ENCODE assay signal across 16 cellular contexts in genomic region chr5:90645024-90645610, GRCh38.
DNase-seq lines count a peak whose midpoint lies in the region; TF ChIP-seq lines count a peak whose summit lies in the region.
"Had no signal": no experiment of that assay in that cellular context is flagged by ENCODE, and none has a peak within 500 bp of the region (broad histone marks: within the 10 kb centered on the region; RNA-seq: fewer than 3 reads in every experiment).

No MANE protein-coding gene starts in this region.

- H3K36me3 Mint-ChIP-seq in endothelial cell (ENCODE audit: low read depth, unreplicated experiment) = no peaks in the 10 kb centered on the region
- H3K36me3 Mint-ChIP-seq in neural progenitor cell = peaks cover 34% of the 10 kb centered on the region
- no peaks in the 10 kb centered on the region for H3K36me3 Mint-ChIP-seq in T-helper 2 cell treated with Interferon-gamma antibody and Interleukin-4, amounts not matched to agents 5 μg/mL and 100 μg/mL, for 36 hours (ENCODE audit: low read depth)
- H3K36me3 Mint-ChIP-seq: activated CD4-positive, alpha-beta memory T cell treated with anti-CD3 and anti-CD28 coated beads for 36 hours had no signal

- no peak overlapping the region for H3K4me2 ChIP-seq in neural progenitor cell

- H4K20me1 ChIP-seq in neural progenitor cell (ENCODE audit: low read depth) = no peaks in the 10 kb centered on the region

- H3K9ac ChIP-seq in NT2/D1 (ENCODE audit: insufficient read length, low read depth) (no peak overlapping the region), neural progenitor cell (no peak overlapping the region)

- H3K9me3 ChIP-seq in NT2/D1 (ENCODE audit: insufficient read depth, low read length) (no peaks in the 10 kb centered on the region), neural progenitor cell (ENCODE audit: low read depth) (no peaks in the 10 kb centered on the region)

- H3K4me1 Mint-ChIP-seq in endothelial cell (ENCODE audit: unreplicated experiment) (peaks cover 18% of the 10 kb centered on the region), neural progenitor cell (peaks cover 24% of the 10 kb centered on the region)
- no peaks in the 10 kb centered on the region for H3K4me1 Mint-ChIP-seq in T-helper 2 cell treated with Interferon-gamma antibody and Interleukin-4, amounts not matched to agents 5 μg/mL and 100 μg/mL, for 36 hours (ENCODE audit: low read depth)
- H3K4me1 Mint-ChIP-seq: B cell; central memory CD8-positive, alpha-beta T cell had no signal

- no peaks in the 10 kb centered on the region for H3K9me3 Mint-ChIP-seq in endothelial cell (ENCODE audit: unreplicated experiment)
- no peaks in the 10 kb centered on the region for H3K9me3 Mint-ChIP-seq in neural progenitor cell
- H3K9me3 Mint-ChIP-seq in T-helper 2 cell treated with Interferon-gamma antibody and Interleukin-4, amounts not matched to agents 5 μg/mL and 100 μg/mL, for 36 hours = no peaks in the 10 kb centered on the region
- H3K9me3 Mint-ChIP-seq: activated CD4-positive, alpha-beta memory T cell treated with anti-CD3 and anti-CD28 coated beads for 36 hours; central memory CD8-positive, alpha-beta T cell; stimulated activated naive CD8-positive, alpha-beta T cell treated with anti-CD3 and anti-CD28 coated beads, Interleukin-15, Interleukin-2, amounts not matched to agents 100 ng/mL and 50 ng/mL, for 24 hours; T-helper 1 cell treated with Interleukin-12 subunit alpha and Interleukin-12 subunit beta and Interleukin-4 antibody, amounts not matched to agents 30 μg/mL and 1 μg/mL, for 36 hours had no signal

- peak overlapping the region; percentile 62 for H3K27ac Mint-ChIP-seq in endothelial cell (ENCODE audit: unreplicated experiment)
- H3K27ac Mint-ChIP-seq in neural progenitor cell = peak overlapping the region; percentile 88
- H3K27ac Mint-ChIP-seq in T-helper 2 cell treated with Interferon-gamma antibody and Interleukin-4, amounts not matched to agents 5 μg/mL and 100 μg/mL, for 36 hours = no peak overlapping the region
- H3K27ac Mint-ChIP-seq: activated CD4-positive, alpha-beta memory T cell treated with anti-CD3 and anti-CD28 coated beads for 36 hours; B cell; stimulated activated naive CD8-positive, alpha-beta T cell treated with anti-CD3 and anti-CD28 coated beads, Interleukin-15, Interleukin-2, amounts not matched to agents 100 ng/mL and 50 ng/mL, for 24 hours; T-helper 1 cell treated with Interleukin-12 subunit alpha and Interleukin-12 subunit beta and Interleukin-4 antibody, amounts not matched to agents 30 μg/mL and 1 μg/mL, for 36 hours had no signal

- TF ChIP-seq CTCF in GM12865 (IDR thresholded peaks at IDR 0.05; ENCODE audit: insufficient read depth, low read depth, low read length, missing control alignments) (no peak), endothelial cell (IDR thresholded peaks at IDR 0.05; ENCODE audit: unreplicated experiment) (no peak), neural progenitor cell (IDR thresholded peaks at IDR 0.05) (no peak)

- no peaks in the 10 kb centered on the region for H3K79me2 ChIP-seq in neural progenitor cell (ENCODE audit: low read depth)

- H3K4me3 ChIP-seq in GM12865 (ENCODE audit: low read depth, low read length) = peak overlapping the region; percentile 73
- no peak overlapping the region for H3K4me3 ChIP-seq in NT2/D1 (ENCODE audit: insufficient read length, low read depth)
- no peak overlapping the region for H3K4me3 ChIP-seq in neural progenitor cell

- H3K27me3 ChIP-seq in NT2/D1 (ENCODE audit: insufficient read depth, insufficient read length) (no peaks in the 10 kb centered on the region), neural progenitor cell (no peaks in the 10 kb centered on the region)

- H3F3A ChIP-seq in neural progenitor cell (ENCODE audit: low read depth) = no peaks in the 10 kb centered on the region

- intact Hi-C loops in cardiac septum (cut with DNase I) = no loop called here

- no peaks in the 10 kb centered on the region for H3K4me1 ChIP-seq in NT2/D1 (ENCODE audit: insufficient read depth, insufficient read length)
- no peaks in the 10 kb centered on the region for H3K4me1 ChIP-seq in neural progenitor cell

- H3K4me3 Mint-ChIP-seq in endothelial cell (ENCODE audit: unreplicated experiment) (no peak overlapping the region), neural progenitor cell (peak overlapping the region; percentile 54)
- no peak overlapping the region for H3K4me3 Mint-ChIP-seq in T-helper 2 cell treated with Interferon-gamma antibody and Interleukin-4, amounts not matched to agents 5 μg/mL and 100 μg/mL, for 36 hours
- H3K4me3 Mint-ChIP-seq: activated CD4-positive, alpha-beta memory T cell treated with anti-CD3 and anti-CD28 coated beads for 36 hours; B cell; central memory CD8-positive, alpha-beta T cell; stimulated activated naive CD8-positive, alpha-beta T cell treated with anti-CD3 and anti-CD28 coated beads, Interleukin-15, Interleukin-2, amounts not matched to agents 100 ng/mL and 50 ng/mL, for 24 hours; T-helper 1 cell treated with Interleukin-12 subunit alpha and Interleukin-12 subunit beta and Interleukin-4 antibody, amounts not matched to agents 30 μg/mL and 1 μg/mL, for 36 hours had no signal

- H2AFZ ChIP-seq in neural progenitor cell (replicated peaks) = no peak overlapping the region

- no peaks in the 10 kb centered on the region for H3K36me3 ChIP-seq in NT2/D1 (ENCODE audit: insufficient read depth, insufficient read length, low read length)
- H3K36me3 ChIP-seq in neural progenitor cell = peaks cover 10% of the 10 kb centered on the region

- DNase-seq in GM12865 (ENCODE audit: low read depth) = peak; percentile 53
- peak; percentile 35 for DNase-seq in NT2/D1 (ENCODE audit: low read depth, low spot score)
- DNase-seq in endothelial cell (ENCODE audit: low spot score) = no peak
- DNase-seq in neural progenitor cell (ENCODE audit: low spot score) = no peak
- no peak for DNase-seq in T-helper 2 cell treated with Interferon-gamma antibody and Interleukin-4, amounts not matched to agents 5 μg/mL and 100 μg/mL, for 36 hours (ENCODE audit: low spot score)
- DNase-seq in NCI-H1417 treated with DMSO at 0.1 percent for 48 hours (lab: John Stamatoyannopoulos, UW) = no peak
- no peak for DNase-seq in cerebellar nuclear complex (lab: John Stamatoyannopoulos, UW)
- no peak for DNase-seq in cardiac septum (ENCODE audit: low spot score)
- DNase-seq: activated CD4-positive, alpha-beta memory T cell treated with anti-CD3 and anti-CD28 coated beads for 36 hours; activated gamma-delta T cell; hypothalamus; MM.1S had no signal

- H3K27ac ChIP-seq in neural progenitor cell = no peak overlapping the region

- no peaks in the 10 kb centered on the region for H3K27me3 Mint-ChIP-seq in endothelial cell (ENCODE audit: unreplicated experiment)
- H3K27me3 Mint-ChIP-seq in neural progenitor cell (ENCODE audit: insufficient read depth, low read depth) = no peaks in the 10 kb centered on the region
- no peaks in the 10 kb centered on the region for H3K27me3 Mint-ChIP-seq in T-helper 2 cell treated with Interferon-gamma antibody and Interleukin-4, amounts not matched to agents 5 μg/mL and 100 μg/mL, for 36 hours (ENCODE audit: low read depth)
- H3K27me3 Mint-ChIP-seq: activated CD4-positive, alpha-beta memory T cell treated with anti-CD3 and anti-CD28 coated beads for 36 hours; stimulated activated naive CD8-positive, alpha-beta T cell treated with anti-CD3 and anti-CD28 coated beads, Interleukin-15, Interleukin-2, amounts not matched to agents 100 ng/mL and 50 ng/mL, for 24 hours had no signal

Comparison
In these comparisons a context has a peak if more than half of its experiments do, and no peak if none do; other contexts are left out.
1. DNase-seq: peak in GM12865 (single experiment) and NT2/D1 (single experiment); none in endothelial cell (single experiment), neural progenitor cell (single experiment), T-helper 2 cell treated with Interferon-gamma antibody and Interleukin-4, amounts not matched to agents 5 μg/mL and 100 μg/mL, for 36 hours (single experiment), NCI-H1417 treated with DMSO at 0.1 percent for 48 hours (single experiment), cerebellar nuclear complex (0 of 2) and cardiac septum (single experiment).